Comparison of ENCODE assay signal across 19 cellular contexts in the genomic region with DNA sequence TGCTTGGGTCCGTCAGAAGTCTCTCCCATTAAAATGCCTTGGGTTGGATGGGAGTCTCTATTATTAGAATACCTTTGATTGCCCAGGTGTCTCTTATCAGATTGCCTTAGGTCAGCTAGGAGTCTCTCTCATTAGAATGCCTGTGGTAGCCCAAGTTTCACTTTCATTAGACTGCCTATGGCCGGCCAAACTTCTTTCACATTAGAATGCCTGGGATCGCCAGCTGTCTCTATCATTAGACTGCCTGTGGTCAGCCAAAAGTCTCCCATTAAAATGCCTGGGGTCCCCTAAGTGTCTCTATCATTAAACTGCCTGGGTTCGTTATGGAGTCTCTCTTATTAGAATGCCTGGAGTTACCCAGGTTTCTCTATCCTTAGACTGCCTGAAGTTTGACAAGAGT.
DNase-seq lines count a peak whose midpoint lies in the region; ATAC-seq and TF ChIP-seq lines count a peak whose summit lies in the region.
"Had no signal": no experiment of that assay in that cellular context is flagged by ENCODE, and none has a peak within 500 bp of the region (broad histone marks: within the 10 kb centered on the region; RNA-seq: fewer than 3 reads in every experiment).

No MANE protein-coding gene starts in this region.

- H3K4me1 Mint-ChIP-seq in type B pancreatic cell (ENCODE audit: unreplicated experiment): no peaks in the 10 kb centered on the region

- TF ChIP-seq POLR2A in body of pancreas (IDR thresholded peaks at IDR 0.05): no peak

- no peak overlapping the region for H3K27ac Mint-ChIP-seq in type B pancreatic cell
- H3K27ac Mint-ChIP-seq: CD4-positive, alpha-beta T cell had no signal

- H3K4me1 ChIP-seq in body of pancreas (no peaks in the 10 kb centered on the region), ascending aorta (no peaks in the 10 kb centered on the region)
- H3K4me1 ChIP-seq: A549 had no signal

- H3K9me3 ChIP-seq in body of pancreas (peaks cover 0 to 8% (median 0%) of the 10 kb centered on the region in 3 donors), ascending aorta (peaks cover 7 to 69% of the 10 kb centered on the region in 2 donors)

- DNase-seq in cardiac septum (ENCODE audit: low spot score): peak; percentile 15
- no peak for DNase-seq in Right ventricle myocardium superior
- peak; percentile 8 for DNase-seq in ecto neural progenitor cell (ENCODE audit: low spot score)
- DNase-seq in myocyte (ENCODE audit: low read depth): peak; percentile 71
- DNase-seq in type B pancreatic cell (ENCODE audit: extremely low spot score, unreplicated experiment): peak; percentile 7
- DNase-seq in body of pancreas: no peak
- DNase-seq in ascending aorta (ENCODE audit: low spot score in 2 of 2): no peak
- DNase-seq: AML-193; CD4-positive, alpha-beta T cell; DMS153; DMS79; GF-D8; GM23248; HCEC 1CT had no signal

- H3K36me3 Mint-ChIP-seq in type B pancreatic cell: peaks cover 42% of the 10 kb centered on the region

- H3K27me3 Mint-ChIP-seq in type B pancreatic cell: no peaks in the 10 kb centered on the region
- H3K27me3 Mint-ChIP-seq: CD4-positive, alpha-beta T cell had no signal

- intact Hi-C loops in cardiac septum (cut with DNase I) (no loop called here), Right ventricle myocardium superior (cut with DNase I) (no loop called here), body of pancreas (cut with DNase I) (no loop called here), ascending aorta (cut with DNase I) (no loop called here)

- H3K27ac ChIP-seq in body of pancreas: no peak overlapping the region
- no peak overlapping the region for H3K27ac ChIP-seq in ascending aorta
- H3K27ac ChIP-seq: 22Rv1, A549, C4-2B, GM23248, HL-60 had no signal

- peaks cover 18% of the 10 kb centered on the region for H3K9me3 Mint-ChIP-seq in type B pancreatic cell

- WGBS in body of pancreas, 2 donors: 88 to 89% methylated on average over 4 of the region's 4 CpGs

- H3K27me3 ChIP-seq in body of pancreas (no peaks in the 10 kb centered on the region), ascending aorta (no peaks in the 10 kb centered on the region)

- no peak for TF ChIP-seq CTCF in type B pancreatic cell (conservative IDR thresholded peaks at IDR 0.05)
- no peak for TF ChIP-seq CTCF in body of pancreas (IDR thresholded peaks at IDR 0.05)
- no peak for TF ChIP-seq CTCF in ascending aorta (IDR thresholded peaks at IDR 0.05)

- ATAC-seq in Right ventricle myocardium superior (ENCODE audit: poor library complexity) (no peak), body of pancreas (no peak), GM18502 (IDR thresholded peaks at IDR 0.05; ENCODE audit: poor library complexity, unreplicated experiment) (no peak)
- ATAC-seq: A549 had no signal

- H3K4me3 ChIP-seq in body of pancreas: no peak overlapping the region
- H3K4me3 ChIP-seq in ascending aorta: no peak overlapping the region
- H3K4me3 ChIP-seq: A549, GM23248 had no signal

- H3K4me3 Mint-ChIP-seq in type B pancreatic cell: no peak overlapping the region
- H3K4me3 Mint-ChIP-seq: CD4-positive, alpha-beta T cell had no signal

- H3K36me3 ChIP-seq in body of pancreas (replicated peaks in 1 of 2; ENCODE audit: insufficient read depth in 1 of 2, low read depth in 2 of 2) (no peaks in the 10 kb centered on the region), ascending aorta (peaks cover 14 to 28% of the 10 kb centered on the region in 2 donors)

Comparison
In these comparisons a context has a peak if more than half of its experiments do, and no peak if none do; other contexts are left out.
1. DNase-seq: peak in cardiac septum (single experiment), ecto neural progenitor cell (single experiment), myocyte (single experiment) and type B pancreatic cell (single experiment); none in Right ventricle myocardium superior (single experiment), body of pancreas (0 of 4) and ascending aorta (0 of 2).